ENCODE assay signal across 8 cellular contexts in genomic region chr1:156572663-156573018, GRCh38. TPM values are rescaled to one million over a fixed set of nuclear protein-coding genes. Genes with fewer than 3 reads are reported as not detected.
A peak's percentile ranks its signal among the peaks of the same experiment; 100 is the strongest.
DNase-seq lines count a peak whose midpoint lies in the region; ATAC-seq, FAIRE-seq and TF ChIP-seq lines count a peak whose summit lies in the region.

No MANE protein-coding gene starts in this region.

- intact Hi-C loops in PC-3 (cut with micrococcal nuclease) (no loop called here), sciatic nerve (cut with DNase I) (no loop called here)

- no peak for ATAC-seq in PC-3
- no peak for ATAC-seq in sciatic nerve
- no peak for ATAC-seq in HG03196 (IDR thresholded peaks at IDR 0.05; ENCODE audit: unreplicated experiment)
- no peak for ATAC-seq in HG03039 (IDR thresholded peaks at IDR 0.05; ENCODE audit: unreplicated experiment)

- no peak for FAIRE-seq in urothelium cell line (lab: Jason Lieb, UNC)

- H3K4me2 ChIP-seq in PC-3 (ENCODE audit: low read length) = peak overlapping the region; percentile 96

- no peaks in the 10 kb centered on the region for H3K9me2 ChIP-seq in PC-3 (replicated peaks; ENCODE audit: low read length)

- H3K9ac ChIP-seq in ES-I3 (ENCODE audit: low read depth, low read length) (peak overlapping the region; percentile 87; the same call in 1 of the 2 replicates), PC-3 (ENCODE audit: low read length) (peak overlapping the region; percentile 78; the same call in 1 of the 2 replicates)

- peak overlapping the region; percentile 99 for H3K4me3 ChIP-seq in PC-3 (ENCODE audit: low read length)

- peak overlapping the region; percentile 92 for H3K4me3 Mint-ChIP-seq in endothelial cell (ENCODE audit: unreplicated experiment)

- POLR2A ChIA-PET in PC-3 (lab: Charles Lee; ENCODE audit: unreplicated experiment) = no interaction called here

- H3K27me3 ChIP-seq in PC-3 (ENCODE audit: low read length) = no peaks in the 10 kb centered on the region

- CTCF ChIA-PET in PC-3 (lab: Charles Lee) = no interaction called here

- peaks cover 27% of the 10 kb centered on the region for H3K79me2 ChIP-seq in PC-3 (ENCODE audit: low read length)

- no peak for DNase-seq in PC-3
- no peak for DNase-seq in endothelial cell (ENCODE audit: low spot score)
- DNase-seq in sciatic nerve (ENCODE audit: low spot score) = peak; percentile 13
- DNase-seq in SKM-1 treated with dmso at 0.1 percent for 144 hours (lab: John Stamatoyannopoulos, UW; ENCODE audit: unreplicated experiment) = no peak
- no peak for DNase-seq in urothelium cell line (ENCODE audit: low spot score)

- TF ChIP-seq CTCF in PC-3 (conservative IDR thresholded peaks at IDR 0.05; ENCODE audit: low read depth, low read length) (no peak), endothelial cell (IDR thresholded peaks at IDR 0.05; ENCODE audit: unreplicated experiment) (no peak)

- no peak overlapping the region for H3K27ac Mint-ChIP-seq in endothelial cell (ENCODE audit: unreplicated experiment)

- H3K36me3 Mint-ChIP-seq in endothelial cell (ENCODE audit: low read depth, unreplicated experiment) = peaks cover 5% of the 10 kb centered on the region

- H3K4me1 Mint-ChIP-seq in endothelial cell (ENCODE audit: unreplicated experiment) = peaks cover 20% of the 10 kb centered on the region

- H4K20me1 ChIP-seq in PC-3 (ENCODE audit: low read length) = no peaks in the 10 kb centered on the region

- no peak overlapping the region for H3K27ac ChIP-seq in PC-3 (ENCODE audit: low read length)

- no peaks in the 10 kb centered on the region for H3K9me3 ChIP-seq in ES-I3 (ENCODE audit: control insufficient read depth, insufficient read depth, low read length)
- no peaks in the 10 kb centered on the region for H3K9me3 ChIP-seq in PC-3 (ENCODE audit: low read length)

- H3K9me3 Mint-ChIP-seq in endothelial cell (ENCODE audit: unreplicated experiment) = no peaks in the 10 kb centered on the region

- H3F3A ChIP-seq in PC-3 (ENCODE audit: low read length, unreplicated experiment) = no peaks in the 10 kb centered on the region

- BruUV-seq in PC-3 (replicated peaks; lab: Mats Ljungman, UMichigan) = no TSS peak

- H2AFZ ChIP-seq in PC-3 (ENCODE audit: low read length) = peak overlapping the region; percentile 86

- H3K4me1 ChIP-seq in ES-I3 (ENCODE audit: insufficient read depth, low read length) (peaks cover 5% of the 10 kb centered on the region; the same call in 1 of the 2 replicates), PC-3 (ENCODE audit: insufficient read depth, low read length) (peaks cover 19% of the 10 kb centered on the region)

- H3K27me3 Mint-ChIP-seq in endothelial cell (ENCODE audit: unreplicated experiment) = peaks cover 3% of the 10 kb centered on the region

- no peaks in the 10 kb centered on the region for H3K36me3 ChIP-seq in ES-I3 (ENCODE audit: insufficient read depth, low read length)
- H3K36me3 ChIP-seq in PC-3 (ENCODE audit: low read depth, low read length) = peaks cover 18% of the 10 kb centered on the region; the same call in 1 of the 2 replicates

RNA-seq across cellular contexts. Expression of gene IQGAP3, which starts 0.3 kb away (rescaled TPM):
- 54.3 and 77.3 TPM in 2 replicates for total RNA-seq in PC-3 (2014; rRNA removed)
- 13.1 TPM for total RNA-seq in endothelial cell (ENCODE audit: unreplicated experiment)
- total RNA-seq in sciatic nerve = 0.76 TPM

RNA-seq across cellular contexts. Expression of gene TTC24, which starts 6.9 kb away (rescaled TPM):
- not detected in 2 replicates for total RNA-seq in PC-3 (2014; rRNA removed)
- not detected for total RNA-seq in endothelial cell (ENCODE audit: unreplicated experiment)
- total RNA-seq in sciatic nerve = not detected

RNA-seq across cellular contexts. Expression of gene NAXE, which starts 18.9 kb away (rescaled TPM):
- total RNA-seq in PC-3 (2014; rRNA removed) (237 and 261 TPM in 2 replicates), endothelial cell (ENCODE audit: unreplicated experiment) (190 TPM), sciatic nerve (47.3 TPM)

RNA-seq across cellular contexts. Expression of gene GPATCH4, which starts 28.6 kb away (rescaled TPM):
- total RNA-seq in PC-3 (2014; rRNA removed) (37.3 and 73.7 TPM in 2 replicates), endothelial cell (ENCODE audit: unreplicated experiment) (18.6 TPM), sciatic nerve (19.7 TPM)

RNA-seq across cellular contexts. Expression of gene HAPLN2, which starts 46.6 kb away (rescaled TPM):
- 1.1 TPM in 1 of 2 replicates, not detected in the other for total RNA-seq in PC-3 (2014; rRNA removed)
- total RNA-seq in endothelial cell (ENCODE audit: unreplicated experiment) = 1.3 TPM
- 5.5 TPM for total RNA-seq in sciatic nerve
